ENCODE assay signal across 13 cellular contexts in genomic region chrY:19574939-19575338, GRCh38.
"Had no signal": no experiment of that assay in that cellular context is flagged by ENCODE, and none has a peak within 500 bp of the region (broad histone marks: within the 10 kb centered on the region; RNA-seq: fewer than 3 reads in every experiment).

No MANE protein-coding gene starts in this region.

- H3K4me3 Mint-ChIP-seq: activated CD4-positive, alpha-beta memory T cell treated with anti-CD3 and anti-CD28 coated beads, Interleukin-2, amount 10 ng/mL, durations not matched to agents 7 days and 5 days; activated naive CD8-positive, alpha-beta T cell treated with anti-CD3 and anti-CD28 coated beads, Interleukin-2, amount 50 U/mL, for 24 hours; endodermal cell; memory B cell; natural killer cell treated with Interleukin-12 subunit alpha and Interleukin-12 subunit beta and Interleukin-15 and Interleukin-18, amount 100 ng/mL, for 72 hours; stimulated activated memory B cell treated with anti-CD40 and anti-IgM and Interleukin-4, amounts not matched to agents 10 μg/mL and 1 μg/mL and 100 μg/mL, for 72 hours had no signal

- H3K4me1 Mint-ChIP-seq: endodermal cell had no signal

- H3K9me3 Mint-ChIP-seq: activated CD4-positive, alpha-beta memory T cell treated with anti-CD3 and anti-CD28 coated beads, Interleukin-2, amount 10 ng/mL, durations not matched to agents 7 days and 5 days; activated naive CD8-positive, alpha-beta T cell treated with anti-CD3 and anti-CD28 coated beads, Interleukin-2, amount 50 U/mL, for 24 hours; endodermal cell; memory B cell; natural killer cell treated with Interleukin-12 subunit alpha and Interleukin-12 subunit beta and Interleukin-15 and Interleukin-18, amount 100 ng/mL, for 72 hours; stimulated activated memory B cell treated with anti-CD40 and anti-IgM and Interleukin-4, amounts not matched to agents 10 μg/mL and 1 μg/mL and 100 μg/mL, for 72 hours had no signal

- ATAC-seq: activated naive CD8-positive, alpha-beta T cell treated with anti-CD3 and anti-CD28 coated beads, Interleukin-2, amount 50 U/mL, for 24 hours; natural killer cell treated with Interleukin-12 subunit alpha and Interleukin-12 subunit beta and Interleukin-15 and Interleukin-18, amount 100 ng/mL, for 72 hours; right cardiac atrium; stimulated activated memory B cell treated with anti-CD40 and anti-IgM and Interleukin-4, amounts not matched to agents 10 μg/mL and 1 μg/mL and 100 μg/mL, for 72 hours had no signal

- DNase-seq: activated CD4-positive, alpha-beta memory T cell treated with anti-CD3 and anti-CD28 coated beads, Interleukin-2, amount 10 ng/mL, durations not matched to agents 7 days and 5 days; activated CD4-positive, alpha-beta T cell treated with anti-CD3 and anti-CD28 coated beads for 1 hour; activated naive CD8-positive, alpha-beta T cell treated with anti-CD3 and anti-CD28 coated beads, Interleukin-2, amount 50 U/mL, for 24 hours; activated T-cell treated with anti-CD3 and anti-CD28 coated beads, Interleukin-2, amount 50 U/mL, for 48 hours; endodermal cell; erythroblast; left ventricle myocardium inferior; nucleus accumbens; right cardiac atrium; upper lobe of left lung had no signal

- H3K36me3 Mint-ChIP-seq: natural killer cell treated with Interleukin-12 subunit alpha and Interleukin-12 subunit beta and Interleukin-15 and Interleukin-18, amount 100 ng/mL, for 72 hours; stimulated activated memory B cell treated with anti-CD40 and anti-IgM and Interleukin-4, amounts not matched to agents 10 μg/mL and 1 μg/mL and 100 μg/mL, for 72 hours had no signal

- H3K27ac Mint-ChIP-seq: activated CD4-positive, alpha-beta memory T cell treated with anti-CD3 and anti-CD28 coated beads, Interleukin-2, amount 10 ng/mL, durations not matched to agents 7 days and 5 days; activated naive CD8-positive, alpha-beta T cell treated with anti-CD3 and anti-CD28 coated beads, Interleukin-2, amount 50 U/mL, for 24 hours; endodermal cell; memory B cell; natural killer cell treated with Interleukin-12 subunit alpha and Interleukin-12 subunit beta and Interleukin-15 and Interleukin-18, amount 100 ng/mL, for 72 hours; stimulated activated memory B cell treated with anti-CD40 and anti-IgM and Interleukin-4, amounts not matched to agents 10 μg/mL and 1 μg/mL and 100 μg/mL, for 72 hours had no signal

- H3K27me3 Mint-ChIP-seq: activated CD4-positive, alpha-beta memory T cell treated with anti-CD3 and anti-CD28 coated beads, Interleukin-2, amount 10 ng/mL, durations not matched to agents 7 days and 5 days; activated naive CD8-positive, alpha-beta T cell treated with anti-CD3 and anti-CD28 coated beads, Interleukin-2, amount 50 U/mL, for 24 hours; memory B cell; natural killer cell treated with Interleukin-12 subunit alpha and Interleukin-12 subunit beta and Interleukin-15 and Interleukin-18, amount 100 ng/mL, for 72 hours; stimulated activated memory B cell treated with anti-CD40 and anti-IgM and Interleukin-4, amounts not matched to agents 10 μg/mL and 1 μg/mL and 100 μg/mL, for 72 hours had no signal
